ENCODE assay signal across 10 cellular contexts in the genomic region with DNA sequence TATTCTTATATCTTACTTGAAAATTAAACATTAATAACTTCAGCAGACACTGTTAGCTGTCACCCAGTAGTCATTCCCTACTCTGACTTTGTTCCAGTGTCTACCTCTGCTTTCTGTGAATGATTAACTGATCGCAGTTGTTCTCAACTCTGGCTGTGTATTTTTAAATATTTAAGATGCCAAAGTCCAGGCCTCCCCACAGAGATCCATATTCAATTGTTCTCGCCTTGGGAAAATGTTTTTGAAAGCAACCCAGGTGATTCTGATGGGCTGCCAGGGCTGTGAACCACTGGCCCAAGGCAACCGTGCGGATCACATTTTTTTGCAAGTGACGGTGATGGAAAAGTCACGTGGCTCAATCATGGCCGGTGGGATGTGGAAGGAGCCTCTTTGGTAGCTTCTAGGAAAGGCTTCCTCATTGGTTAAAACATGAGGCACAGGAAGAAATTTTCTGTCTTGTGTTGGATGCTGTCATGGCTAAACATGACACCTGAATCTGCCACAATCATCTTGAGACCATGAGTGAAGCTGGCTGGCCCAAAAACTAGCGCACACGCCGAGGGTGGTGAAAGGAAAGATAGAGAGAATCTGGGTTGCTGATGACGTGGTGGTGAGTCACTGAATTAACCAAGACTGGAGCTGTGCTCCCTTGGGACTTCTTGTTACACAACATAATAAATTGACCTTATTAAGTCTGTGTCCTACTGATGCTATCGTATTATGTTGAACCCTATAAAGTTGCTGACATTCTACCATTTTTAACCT. TPM values are rescaled to one million over a fixed set of nuclear protein-coding genes. Genes with fewer than 3 reads are reported as not detected.
DNase-seq lines count a peak whose midpoint lies in the region; ATAC-seq, FAIRE-seq and TF ChIP-seq lines count a peak whose summit lies in the region.
"Had no signal": no experiment of that assay in that cellular context is flagged by ENCODE, and none has a peak within 500 bp of the region (broad histone marks: within the 10 kb centered on the region; RNA-seq: fewer than 3 reads in every experiment).

No MANE protein-coding gene starts in this region.

- no peaks in the 10 kb centered on the region for H4K20me1 ChIP-seq in astrocyte (ENCODE audit: insufficient read depth, low read length)

- H3K27me3 ChIP-seq in ACC112 (ENCODE audit: insufficient read depth, low read length), result peaks cover 8% of the 10 kb centered on the region; the same call in 1 of the 2 replicates
- no peaks in the 10 kb centered on the region for H3K27me3 ChIP-seq in astrocyte (ENCODE audit: insufficient read depth, low read length)
- no peaks in the 10 kb centered on the region for H3K27me3 ChIP-seq in HAP-1 (ENCODE audit: low read depth)
- no peaks in the 10 kb centered on the region for H3K27me3 ChIP-seq in prostate gland (replicated peaks; ENCODE audit: insufficient read depth)

- peak overlapping the region; percentile 79 for H3K27ac Mint-ChIP-seq in astrocyte (ENCODE audit: unreplicated experiment)

- no peak for TF ChIP-seq POLR2A in prostate gland (IDR thresholded peaks at IDR 0.05)

- intact Hi-C loops in prostate gland (cut with DNase I), result no loop called here

- no peak for FAIRE-seq in astrocyte (lab: Jason Lieb, UNC)
- FAIRE-seq: GM18507 had no signal

- H3K9me3 ChIP-seq in astrocyte (ENCODE audit: insufficient read depth, low read depth, low read length) (no peaks in the 10 kb centered on the region), HAP-1 (no peaks in the 10 kb centered on the region), prostate gland (no peaks in the 10 kb centered on the region)

- peak overlapping the region; percentile 6 for H2AFZ ChIP-seq in ACC112 (ENCODE audit: low read length, unreplicated experiment)
- no peak overlapping the region for H2AFZ ChIP-seq in astrocyte (ENCODE audit: low read depth, low read length)

- H3K27ac ChIP-seq in ACC112 (ENCODE audit: low read depth, low read length), result peak overlapping the region; percentile 40
- no peak overlapping the region for H3K27ac ChIP-seq in astrocyte (ENCODE audit: low read depth, low read length)
- H3K27ac ChIP-seq in prostate gland, result no peak overlapping the region

- peaks cover 10% of the 10 kb centered on the region for H3K4me1 Mint-ChIP-seq in astrocyte (ENCODE audit: low read depth, unreplicated experiment)
- H3K4me1 Mint-ChIP-seq: neural crest cell had no signal

- peaks cover 11% of the 10 kb centered on the region for H3K4me1 ChIP-seq in ACC112 (ENCODE audit: control insufficient read depth, insufficient read depth, low read length, unreplicated experiment)
- no peaks in the 10 kb centered on the region for H3K4me1 ChIP-seq in astrocyte (ENCODE audit: insufficient read depth, low read length)
- H3K4me1 ChIP-seq in HAP-1, result no peaks in the 10 kb centered on the region
- H3K4me1 ChIP-seq in prostate gland (replicated peaks), result no peaks in the 10 kb centered on the region

- H3K4me3 ChIP-seq in ACC112 (ENCODE audit: low read depth, low read length), result peak overlapping the region; percentile 3; the same call in 1 of the 2 replicates
- H3K4me3 ChIP-seq in astrocyte (ENCODE audit: insufficient read depth, low read depth, low read length), result no peak overlapping the region
- no peak overlapping the region for H3K4me3 ChIP-seq in HAP-1
- H3K4me3 ChIP-seq in prostate gland, result no peak overlapping the region

- H3K36me3 Mint-ChIP-seq in astrocyte (ENCODE audit: low read depth, unreplicated experiment), result peaks cover 4% of the 10 kb centered on the region

- H3K27me3 Mint-ChIP-seq in astrocyte (ENCODE audit: low read depth, unreplicated experiment), result no peaks in the 10 kb centered on the region

- H3K4me3 Mint-ChIP-seq in astrocyte (ENCODE audit: unreplicated experiment), result no peak overlapping the region
- H3K4me3 Mint-ChIP-seq: neural crest cell had no signal

- no peaks in the 10 kb centered on the region for H3K79me2 ChIP-seq in ACC112 (ENCODE audit: control insufficient read depth, insufficient read depth, low read length, unreplicated experiment)
- no peaks in the 10 kb centered on the region for H3K79me2 ChIP-seq in astrocyte (ENCODE audit: insufficient read depth, low read length)

- peaks cover 2% of the 10 kb centered on the region for H3K9me3 Mint-ChIP-seq in astrocyte (ENCODE audit: unreplicated experiment)

- peak overlapping the region; percentile 20 for H3K4me2 ChIP-seq in astrocyte (ENCODE audit: low read length)

- DNase-seq in HK-2 (ENCODE audit: unreplicated experiment) (peak; percentile 58), astrocyte (ENCODE audit: low read depth) (peak; percentile 85), left kidney (ENCODE audit: low read depth, low spot score) (peak; percentile 32), HAP-1 (ENCODE audit: low spot score in 2 of 2) (no peak), prostate gland (ENCODE audit: low spot score) (no peak)

- no peak for TF ChIP-seq CTCF in astrocyte (IDR thresholded peaks at IDR 0.05; ENCODE audit: insufficient read depth, low read depth, low read length)
- TF ChIP-seq CTCF in prostate gland (IDR thresholded peaks at IDR 0.05), result no peak

- no peak for ATAC-seq in GM21423 (IDR thresholded peaks at IDR 0.05; ENCODE audit: unreplicated experiment)
- no peak for ATAC-seq in HG03135 (IDR thresholded peaks at IDR 0.05; ENCODE audit: unreplicated experiment)

- 56% methylated on average over 12 of the region's 12 CpGs for WGBS in prostate gland

- in situ Hi-C loops in HAP-1 (cut with MboI; ENCODE audit: low sequenced_read_pairs), result no loop called here

- H3K36me3 ChIP-seq in ACC112 (ENCODE audit: insufficient read depth, low read length), result no peaks in the 10 kb centered on the region
- H3K36me3 ChIP-seq in astrocyte (ENCODE audit: insufficient read depth, low read length), result no peaks in the 10 kb centered on the region
- no peaks in the 10 kb centered on the region for H3K36me3 ChIP-seq in HAP-1 (replicated peaks)
- no peaks in the 10 kb centered on the region for H3K36me3 ChIP-seq in prostate gland

- H3K9ac ChIP-seq in astrocyte (ENCODE audit: low read length), result no peak overlapping the region

RNA-seq across cellular contexts. Expression of a gene that starts 37.2 kb away (rescaled TPM):
- total RNA-seq in astrocyte (0.16 TPM in 1 of 2 replicates, not detected in the other), prostate gland (1 to 10 TPM in 1 of 2 donors, under 1 TPM in 1; 0.28 to 1.0 TPM)
- total RNA-seq: neural crest cell had no signal

RNA-seq across cellular contexts. Expression of a gene that starts 43.4 kb away (rescaled TPM):
- 92.3 and 96.2 TPM in 2 replicates for total RNA-seq in astrocyte
- total RNA-seq in prostate gland, result 1,000 to 10,000 TPM in 1 of 2 donors, 100 to 1,000 TPM in 1; 134 to 2,107 TPM

Comparison
In these comparisons a context has a peak if more than half of its experiments do, and no peak if none do; other contexts are left out.
1. DNase-seq: peak in HK-2 (single experiment), astrocyte (single experiment) and left kidney (single experiment); none in HAP-1 (0 of 2) and prostate gland (single experiment).